ENCODE assay signal across 19 cellular contexts in genomic region chr14:63707216-63707615, GRCh38. TPM values are rescaled to one million over a fixed set of nuclear protein-coding genes. Genes with fewer than 3 reads are reported as not detected.
DNase-seq lines count a peak whose midpoint lies in the region; ATAC-seq, FAIRE-seq and TF ChIP-seq lines count a peak whose summit lies in the region.
"Had no signal": no experiment of that assay in that cellular context is flagged by ENCODE, and none has a peak within 500 bp of the region (broad histone marks: within the 10 kb centered on the region; RNA-seq: fewer than 3 reads in every experiment).

No MANE protein-coding gene starts in this region.

- peak; percentile 59 for FAIRE-seq in keratinocyte (lab: Jason Lieb, UNC)
- FAIRE-seq: GM19239, HepG2 had no signal

- no peak overlapping the region for H2AFZ ChIP-seq in Karpas-422 (ENCODE audit: low read length)
- no peak overlapping the region for H2AFZ ChIP-seq in keratinocyte (ENCODE audit: control insufficient read depth, low read length)

- no peaks in the 10 kb centered on the region for H3K9me1 ChIP-seq in keratinocyte (ENCODE audit: control insufficient read depth, extremely low read depth, insufficient read depth, low read length)

- no peak for TF ChIP-seq POLR2A in heart left ventricle (IDR thresholded peaks at IDR 0.05)

- no peak overlapping the region for H3K4me3 Mint-ChIP-seq in activated B cell treated with CpG ODN at 0.5 μM for 24 hours
- H3K4me3 Mint-ChIP-seq: CD4-positive, alpha-beta T cell; H9 had no signal

- no peaks in the 10 kb centered on the region for H3K9me3 ChIP-seq in DOHH2 (ENCODE audit: control insufficient read depth, insufficient read depth, low read length)
- H3K9me3 ChIP-seq in Karpas-422 (ENCODE audit: low read length) = no peaks in the 10 kb centered on the region
- H3K9me3 ChIP-seq in keratinocyte (ENCODE audit: control insufficient read depth, low read depth, low read length) = no peaks in the 10 kb centered on the region
- no peaks in the 10 kb centered on the region for H3K9me3 ChIP-seq in heart left ventricle

- CTCF ChIA-PET in activated B cell treated with CpG ODN at 0.5 μM for 24 hours (lab: Charles Lee) = interaction anchor here (3.2 kb wide), 1 partner anchor 63 kb away, joined by 9 read pairs; no protein-coding TSS in a partner anchor

- WGBS in heart left ventricle, 4 donors = 88 to 95% (median 92%) methylated on average over 8 of the region's 8 CpGs

- intact Hi-C loops in activated B cell treated with CpG ODN at 0.5 μM for 24 hours (cut with micrococcal nuclease) = no loop called here
- intact Hi-C loops in heart left ventricle (cut with DNase I) = no loop called here

- H3F3A ChIP-seq in DOHH2 (ENCODE audit: control insufficient read depth, insufficient read depth) = peaks cover 9% of the 10 kb centered on the region; the same call in 1 of the 2 replicates

- DNase-seq in Karpas-422 = no peak
- DNase-seq in activated B cell treated with CpG ODN at 0.5 μM for 24 hours = no peak
- no peak for DNase-seq in keratinocyte (ENCODE audit: low read depth, low spot score)
- no peak for DNase-seq in stimulated activated CD4-positive, alpha-beta T cell treated with anti-CD3 and anti-CD28 coated beads, Interleukin-1b, Interleukin-23, amount 100 ng/mL, for 48 hours
- DNase-seq in heart left ventricle = no peak
- no peak for DNase-seq in DMS 273 treated with DMSO at 0.1 percent for 48 hours (lab: John Stamatoyannopoulos, UW)
- DNase-seq in occipital lobe (lab: John Stamatoyannopoulos, UW) = no peak
- DNase-seq: ACHN; Calu3; CD4-positive, alpha-beta T cell; DMS79; EL; GDM1; GOT3; H9 had no signal

- no peaks in the 10 kb centered on the region for H3K9me3 Mint-ChIP-seq in activated B cell treated with CpG ODN at 0.5 μM for 24 hours
- H3K9me3 Mint-ChIP-seq: CD4-positive, alpha-beta T cell had no signal

- H3K79me2 ChIP-seq in DOHH2 (ENCODE audit: control insufficient read depth, low read length) (peaks cover 99% of the 10 kb centered on the region), Karpas-422 (ENCODE audit: low read length) (peaks cover 99% of the 10 kb centered on the region), keratinocyte (ENCODE audit: control insufficient read depth, insufficient read depth, low read length) (peaks cover 35% of the 10 kb centered on the region)

- peaks cover 2% of the 10 kb centered on the region for H3K36me3 Mint-ChIP-seq in activated B cell treated with CpG ODN at 0.5 μM for 24 hours (ENCODE audit: low read depth)

- H3K27me3 ChIP-seq in DOHH2 (ENCODE audit: control insufficient read depth, low read length) (no peaks in the 10 kb centered on the region), Karpas-422 (ENCODE audit: low read length) (no peaks in the 10 kb centered on the region), keratinocyte (ENCODE audit: control insufficient read depth, extremely low read depth, insufficient read depth, low read length) (no peaks in the 10 kb centered on the region), heart left ventricle (no peaks in the 10 kb centered on the region)
- H3K27me3 ChIP-seq: BLaER1 treated with 17β-estradiol and CSF1 and Interleukin-3, amounts not matched to agents 10 nM and 100 nM had no signal

- peaks cover 3% of the 10 kb centered on the region; the same call in 1 of the 2 replicates for H4K20me1 ChIP-seq in DOHH2 (ENCODE audit: control insufficient read depth, insufficient read depth, low read depth, low read length)
- no peaks in the 10 kb centered on the region for H4K20me1 ChIP-seq in Karpas-422 (ENCODE audit: insufficient read depth, low read depth, low read length)
- H4K20me1 ChIP-seq in keratinocyte (ENCODE audit: control insufficient read depth, extremely low read depth, insufficient read depth, low read length) = no peaks in the 10 kb centered on the region

- H3K9ac ChIP-seq in Karpas-422 (ENCODE audit: low read length) (peak overlapping the region; percentile 44), keratinocyte (ENCODE audit: control insufficient read depth, extremely low read depth, insufficient read depth, low read length) (no peak overlapping the region)
- H3K9ac ChIP-seq: BLaER1 treated with 17β-estradiol and CSF1 and Interleukin-3, amounts not matched to agents 10 nM and 100 nM had no signal

- H3K36me3 ChIP-seq in DOHH2 (ENCODE audit: control insufficient read depth, low read length) = peaks cover 65% of the 10 kb centered on the region
- peaks cover 24% of the 10 kb centered on the region for H3K36me3 ChIP-seq in Karpas-422 (ENCODE audit: insufficient read depth, low read length)
- no peaks in the 10 kb centered on the region for H3K36me3 ChIP-seq in keratinocyte (ENCODE audit: control insufficient read depth in 2 of 2, extremely low read depth in 1 of 2, insufficient read depth in 2 of 2, low read length in 2 of 2)
- H3K36me3 ChIP-seq in heart left ventricle = no peaks in the 10 kb centered on the region

- H3K27me3 Mint-ChIP-seq in activated B cell treated with CpG ODN at 0.5 μM for 24 hours = no peaks in the 10 kb centered on the region
- H3K27me3 Mint-ChIP-seq: CD4-positive, alpha-beta T cell had no signal

- H3K4me1 ChIP-seq in DOHH2 (ENCODE audit: control insufficient read depth, low read length) (peaks cover 95% of the 10 kb centered on the region), Karpas-422 (ENCODE audit: low read length) (peaks cover 84% of the 10 kb centered on the region), keratinocyte (ENCODE audit: control insufficient read depth, extremely low read depth, insufficient read depth, low read length) (no peaks in the 10 kb centered on the region), heart left ventricle (peaks cover 0 to 19% (median 0%) of the 10 kb centered on the region in 12 donors)

- H3K27ac ChIP-seq in DOHH2 (ENCODE audit: low read depth, low read length) (no peak overlapping the region), Karpas-422 (ENCODE audit: low read length) (peak overlapping the region; percentile 90), keratinocyte (ENCODE audit: control insufficient read depth, insufficient read depth, low read length) (peak overlapping the region; percentile 31), heart left ventricle (no peak overlapping the region)
- H3K27ac ChIP-seq: BLaER1 treated with 17β-estradiol and CSF1 and Interleukin-3, amounts not matched to agents 10 nM and 100 nM had no signal

- no peaks in the 10 kb centered on the region for H3K9me2 ChIP-seq in DOHH2 (replicated peaks; ENCODE audit: control insufficient read depth, low read length)
- H3K9me2 ChIP-seq in Karpas-422 (replicated peaks; ENCODE audit: insufficient read depth, low read length) = no peaks in the 10 kb centered on the region

- H3K4me3 ChIP-seq in DOHH2 (ENCODE audit: low read length) (no peak overlapping the region), Karpas-422 (ENCODE audit: low read length) (peak overlapping the region; percentile 35; the same call in 1 of the 2 replicates), keratinocyte (ENCODE audit: control insufficient read depth in 2 of 3, extremely low read depth in 1 of 3, insufficient read depth in 2 of 3, low read depth in 1 of 3, low read length in 3 of 3) (no peak overlapping the region), heart left ventricle (no peak overlapping the region)
- H3K4me3 ChIP-seq: BLaER1 treated with 17β-estradiol and CSF1 and Interleukin-3, amounts not matched to agents 10 nM and 100 nM had no signal

- H3K4me2 ChIP-seq in DOHH2 (ENCODE audit: low read length) (peak overlapping the region; percentile 23; the same call in 1 of the 2 replicates), Karpas-422 (ENCODE audit: low read depth, low read length, poor library complexity, severe bottlenecking) (peak overlapping the region; percentile 83), keratinocyte (ENCODE audit: control insufficient read depth, extremely low read depth, insufficient read depth, low read depth, low read length) (peak overlapping the region; percentile 8)
- H3K4me2 ChIP-seq: BLaER1 treated with 17β-estradiol and CSF1 and Interleukin-3, amounts not matched to agents 10 nM and 100 nM had no signal

- TF ChIP-seq CTCF in DOHH2 (IDR thresholded peaks at IDR 0.05; ENCODE audit: low read depth, low read length, poor library complexity, severe bottlenecking) (no peak), activated B cell treated with CpG ODN at 0.5 μM for 24 hours (IDR thresholded peaks at IDR 0.05) (no peak), keratinocyte (optimal IDR thresholded peaks at IDR 0.05 in 1 of 3, IDR thresholded peaks at IDR 0.05 in 1 of 3, conservative IDR thresholded peaks at IDR 0.05 in 1 of 3; ENCODE audit: extremely low read depth in 1 of 3, insufficient read depth in 2 of 3, low read length in 3 of 3) (no peak), heart left ventricle (IDR thresholded peaks at IDR 0.05) (no peak)

- H3K27ac Mint-ChIP-seq in activated B cell treated with CpG ODN at 0.5 μM for 24 hours = peak overlapping the region; percentile 18
- H3K27ac Mint-ChIP-seq: CD4-positive, alpha-beta T cell; H9 had no signal

- POLR2A ChIA-PET in activated B cell treated with CpG ODN at 0.5 μM for 24 hours (lab: Charles Lee) = no interaction called here

- no peak for ATAC-seq in activated B cell treated with CpG ODN at 0.5 μM for 24 hours (ENCODE audit: low read depth)
- ATAC-seq in heart left ventricle = no peak
- ATAC-seq: HepG2 had no signal

- H3K4me1 Mint-ChIP-seq in activated B cell treated with CpG ODN at 0.5 μM for 24 hours = peaks cover 72% of the 10 kb centered on the region
- H3K4me1 Mint-ChIP-seq: H9 had no signal

- dilution Hi-C loops in keratinocyte (cut with MboI; ENCODE audit: extremely low pct_ligation_motif_present, low sequenced_read_pairs) = no loop called here

RNA-seq across cellular contexts. Expression of gene SGPP1, which starts 20.6 kb away (rescaled TPM):
- 86.2 and 185 TPM in 2 replicates for total RNA-seq in Karpas-422 (2014; rRNA removed; shearing (Covaris generic); ENCODE audit: low replicate concordance)
- 20.9 and 21.2 TPM in 2 replicates for total RNA-seq in activated B cell treated with CpG ODN at 0.5 μM for 24 hours
- polyA plus RNA-seq in keratinocyte = 14.7 to 28.7 TPM (median 17.6 TPM) in 3 replicates
- polyA plus RNA-seq in keratinocyte (2011; ENCODE audit: low read depth) = 2.6 TPM
- 8.7 and 13.8 TPM in 2 replicates for polyA plus RNA-seq in keratinocyte (2011; cell fraction: cytosol; rRNA removed)
- 24.4 and 33.5 TPM in 2 replicates for polyA plus RNA-seq in keratinocyte (2011; cell fraction: nucleus; rRNA removed)
- 12.3 and 17.5 TPM in 2 replicates for polyA plus RNA-seq in keratinocyte (2012; ENCODE audit: low replicate concordance)
- 9.3 to 13.6 TPM (median 12.8 TPM) in 3 replicates for polyA minus RNA-seq in keratinocyte
- 10.0 TPM for polyA minus RNA-seq in keratinocyte (2011; cell fraction: cytosol; rRNA and poly(A)+ RNA removed)
- polyA minus RNA-seq in keratinocyte (2011; cell fraction: nucleus; rRNA and poly(A)+ RNA removed) = 19.4 and 30.9 TPM in 2 replicates
- 1 to 10 TPM; 4.3 to 9.2 (median 5.1) TPM for total RNA-seq in heart left ventricle
- polyA plus RNA-seq in heart left ventricle = 1 to 10 TPM; 4.0 to 6.2 TPM
- 43.0 TPM for total RNA-seq in occipital lobe

Comparison
In these comparisons a context has a peak if more than half of its experiments do, and no peak if none do; other contexts are left out.
1. H3K27ac ChIP-seq: peak in Karpas-422 (single experiment) and keratinocyte (single experiment); none in DOHH2 (single experiment) and heart left ventricle (0 of 12).
2. H3K4me2 ChIP-seq: peak in every context shown above with its lines; median percentile 83 in Karpas-422; 23 in DOHH2; 8 in keratinocyte.